In the genomic region with DNA sequence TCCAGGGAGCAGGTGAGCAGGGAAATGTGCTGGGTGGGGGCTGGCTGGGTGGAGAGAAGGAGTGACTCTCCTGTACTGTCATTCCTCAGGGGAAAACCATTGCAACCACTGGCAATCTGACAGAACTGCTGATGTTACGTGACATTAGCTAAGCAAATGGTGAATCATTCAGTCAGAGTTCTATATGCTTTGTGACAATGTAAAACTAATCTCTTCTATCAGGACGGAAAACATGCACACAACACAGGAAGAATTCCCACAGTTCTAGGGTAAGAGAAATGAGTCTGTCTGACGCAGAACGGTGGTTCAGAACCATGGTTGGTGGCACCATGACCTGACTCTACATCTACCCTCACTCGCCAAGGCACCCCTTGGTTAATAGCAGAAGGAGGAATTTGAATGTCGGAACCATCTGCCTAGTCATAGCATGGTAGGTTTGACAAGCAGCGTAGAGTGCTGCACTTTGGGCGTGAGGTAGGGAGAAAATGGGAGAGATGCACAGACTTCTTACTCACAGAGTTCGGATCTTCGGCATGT, we compare ENCODE assay signal across 14 cellular contexts.
DNase-seq lines count a peak whose midpoint lies in the region; ATAC-seq and TF ChIP-seq lines count a peak whose summit lies in the region.
"Had no signal": no experiment of that assay in that cellular context is flagged by ENCODE, and none has a peak within 500 bp of the region (broad histone marks: within the 10 kb centered on the region; RNA-seq: fewer than 3 reads in every experiment).

No MANE protein-coding gene starts in this region.

- H3K9me3 ChIP-seq in A673 (ENCODE audit: low read depth, low read length, poor library complexity, severe bottlenecking), result no peaks in the 10 kb centered on the region

- H3K36me3 ChIP-seq in A673 (ENCODE audit: insufficient read depth, low read length, poor library complexity, severe bottlenecking), result no peaks in the 10 kb centered on the region

- no peak overlapping the region for H3K4me3 Mint-ChIP-seq in chondrocyte (ENCODE audit: unreplicated experiment)
- H3K4me3 Mint-ChIP-seq: CD4-positive, alpha-beta T cell; endodermal cell; T-cell had no signal

- intact Hi-C loops in A673 (cut with micrococcal nuclease; ENCODE audit: unreplicated experiment), result no loop called here

- TF ChIP-seq CTCF in A673 (conservative IDR thresholded peaks at IDR 0.05; ENCODE audit: low read depth, low read length) (no peak), fibroblast of the aortic adventitia (IDR thresholded peaks at IDR 0.05; ENCODE audit: insufficient read depth, low read length) (no peak), chondrocyte (IDR thresholded peaks at IDR 0.05) (no peak)

- DNase-seq in A673 (ENCODE audit: low spot score) (peak; percentile 39), T1000 (lab: John Stamatoyannopoulos, UW) (peak; percentile 66), fibroblast of the aortic adventitia (ENCODE audit: low read depth) (peak; percentile 69), SW 1271 (lab: John Stamatoyannopoulos, UW) (no peak), cerebellum (ENCODE audit: low spot score) (no peak), chondrocyte (ENCODE audit: low spot score) (no peak), NCI-H82 treated with DMSO at 0.1 percent for 48 hours (lab: John Stamatoyannopoulos, UW; ENCODE audit: unreplicated experiment) (no peak)
- DNase-seq: anterior cingulate cortex; CD4-positive, alpha-beta T cell; endodermal cell; GF-D8; NCI-H146; T-cell had no signal

- no peak overlapping the region for H3K4me3 ChIP-seq in A673 (ENCODE audit: low read depth, low read length, poor library complexity, severe bottlenecking)
- H3K4me3 ChIP-seq in fibroblast of the aortic adventitia (ENCODE audit: low read depth, low read length), result no peak overlapping the region

- no TSS peak for BruUV-seq in A673 (replicated peaks; lab: Mats Ljungman, UMichigan)

- POLR2A ChIA-PET in A673 (lab: Charles Lee; ENCODE audit: low non-redundant PET), result no interaction called here

- CTCF ChIA-PET in A673 (lab: Charles Lee), result interaction anchor here (0.6 kb wide), 1 partner anchor 1059 kb away, joined by 3 read pairs; no protein-coding TSS in a partner anchor

- no peak overlapping the region for H3K27ac ChIP-seq in A673 (ENCODE audit: low read depth, low read length, poor library complexity, severe bottlenecking)

- no peaks in the 10 kb centered on the region for H3K9me3 Mint-ChIP-seq in chondrocyte (ENCODE audit: low read depth)
- H3K9me3 Mint-ChIP-seq: CD4-positive, alpha-beta T cell; endodermal cell had no signal

- no peak overlapping the region for H3K27ac Mint-ChIP-seq in chondrocyte (ENCODE audit: unreplicated experiment)
- H3K27ac Mint-ChIP-seq: CD4-positive, alpha-beta T cell; endodermal cell; T-cell had no signal

- peak; percentile 52 for ATAC-seq in GM18868 (IDR thresholded peaks at IDR 0.05; ENCODE audit: unreplicated experiment)
- ATAC-seq: T-cell had no signal

- H3K4me1 Mint-ChIP-seq in chondrocyte (ENCODE audit: low read depth), result peaks cover 14% of the 10 kb centered on the region
- H3K4me1 Mint-ChIP-seq: T-cell had no signal

- peaks cover 13% of the 10 kb centered on the region for H3K4me1 ChIP-seq in A673 (ENCODE audit: insufficient read depth, low read length, poor library complexity, severe bottlenecking)

- H3K27me3 Mint-ChIP-seq in chondrocyte (ENCODE audit: low read depth), result no peaks in the 10 kb centered on the region
- H3K27me3 Mint-ChIP-seq: CD4-positive, alpha-beta T cell had no signal

- H3K27me3 ChIP-seq in A673 (replicated peaks; ENCODE audit: insufficient read depth, low read depth, low read length, poor library complexity), result peaks cover 77% of the 10 kb centered on the region

- peaks cover 15% of the 10 kb centered on the region for H3K36me3 Mint-ChIP-seq in chondrocyte (ENCODE audit: low read depth)
- H3K36me3 Mint-ChIP-seq: T-cell had no signal

Comparison
In these comparisons a context has a peak if more than half of its experiments do, and no peak if none do; other contexts are left out.
1. DNase-seq: peak in A673 (single experiment), T1000 (single experiment) and fibroblast of the aortic adventitia (single experiment); none in SW 1271 (0 of 2), cerebellum (single experiment), chondrocyte (single experiment) and NCI-H82 treated with DMSO at 0.1 percent for 48 hours (single experiment).